In the genomic region with DNA sequence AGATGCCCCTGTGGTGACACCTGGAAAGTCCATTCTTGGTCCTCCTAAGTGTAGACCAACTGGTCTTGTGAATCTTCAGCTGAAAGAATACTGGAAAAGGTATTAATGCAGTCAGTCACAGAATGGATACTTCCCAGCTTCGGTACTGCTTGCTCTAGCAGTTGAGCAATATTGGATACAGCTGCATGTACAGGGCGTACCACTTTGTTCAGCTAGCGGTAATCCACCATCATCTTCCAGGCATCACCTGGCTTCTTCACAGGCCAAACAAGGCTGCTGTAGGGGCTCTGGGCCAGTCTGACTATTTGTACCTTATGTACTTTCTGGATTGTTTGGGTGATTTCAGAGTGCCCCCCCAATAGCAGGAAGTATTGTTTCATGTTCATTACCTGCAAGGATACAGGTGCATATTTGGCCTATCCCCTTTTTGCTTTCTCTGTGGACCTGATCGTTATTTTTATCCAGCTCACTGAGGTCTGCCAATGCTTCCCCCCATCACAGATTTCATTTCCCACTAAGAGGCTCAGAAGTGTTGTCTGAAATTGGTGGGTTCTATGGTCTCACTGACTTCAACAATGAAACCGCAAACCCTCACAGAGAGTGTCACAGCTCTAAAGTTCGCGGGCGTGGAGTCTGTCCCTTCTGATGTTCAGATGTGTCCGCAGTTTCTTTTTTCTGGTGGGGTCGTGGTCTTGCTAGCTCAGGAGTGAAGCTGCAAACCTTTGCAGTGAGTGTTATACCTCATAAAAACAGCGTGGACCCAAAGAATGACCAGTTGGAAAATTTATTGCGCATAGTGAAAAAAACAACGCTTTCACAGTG, we compare ENCODE assay signal across 1 cellular context.
TF ChIP-seq lines count a peak whose summit lies in the region.

No MANE protein-coding gene starts in this region.

TF ChIP-seq in HepG2, 621 proteins besides CTCF, POLR2A, EP300 and RAD21:
- TF ChIP-seq ZC3H4 (CRISPR knock-in tag; IDR thresholded peaks at IDR 0.05; ENCODE audit: borderline replicate concordance) (peak; percentile 61), REL (CRISPR knock-in tag; conservative IDR thresholded peaks at IDR 0.05) (no peak), GATA4 (IDR thresholded peaks at IDR 0.05; ENCODE audit: borderline replicate concordance, low read depth) (0 out of 2 replicates have a peak, but pooled peaks have one; percentile 41), SP140L (CRISPR knock-in tag; IDR thresholded peaks at IDR 0.05; ENCODE audit: borderline replicate concordance) (no peak), ZNF672 (CRISPR knock-in tag; IDR thresholded peaks at IDR 0.05) (no peak), RBFOX2 (IDR thresholded peaks at IDR 0.05; ENCODE audit: low read depth, low read length) (peak; percentile 44; the same call in 1 of the 2 replicates), BRCA1 (CRISPR knock-in tag; IDR thresholded peaks at IDR 0.05) (no peak), CREM (IDR thresholded peaks at IDR 0.05) (peak; percentile 21; the same call in 1 of the 2 replicates), CREM (CRISPR knock-in tag; IDR thresholded peaks at IDR 0.05) (no peak), SMC3 (IDR thresholded peaks at IDR 0.05; ENCODE audit: low read length) (no peak), POLR2AphosphoS5 (IDR thresholded peaks at IDR 0.05; ENCODE audit: low read depth, low read length) (peak; percentile 69), AHR (CRISPR knock-in tag; IDR thresholded peaks at IDR 0.05) (no peak)
- TF ChIP-seq, protein P1, sequence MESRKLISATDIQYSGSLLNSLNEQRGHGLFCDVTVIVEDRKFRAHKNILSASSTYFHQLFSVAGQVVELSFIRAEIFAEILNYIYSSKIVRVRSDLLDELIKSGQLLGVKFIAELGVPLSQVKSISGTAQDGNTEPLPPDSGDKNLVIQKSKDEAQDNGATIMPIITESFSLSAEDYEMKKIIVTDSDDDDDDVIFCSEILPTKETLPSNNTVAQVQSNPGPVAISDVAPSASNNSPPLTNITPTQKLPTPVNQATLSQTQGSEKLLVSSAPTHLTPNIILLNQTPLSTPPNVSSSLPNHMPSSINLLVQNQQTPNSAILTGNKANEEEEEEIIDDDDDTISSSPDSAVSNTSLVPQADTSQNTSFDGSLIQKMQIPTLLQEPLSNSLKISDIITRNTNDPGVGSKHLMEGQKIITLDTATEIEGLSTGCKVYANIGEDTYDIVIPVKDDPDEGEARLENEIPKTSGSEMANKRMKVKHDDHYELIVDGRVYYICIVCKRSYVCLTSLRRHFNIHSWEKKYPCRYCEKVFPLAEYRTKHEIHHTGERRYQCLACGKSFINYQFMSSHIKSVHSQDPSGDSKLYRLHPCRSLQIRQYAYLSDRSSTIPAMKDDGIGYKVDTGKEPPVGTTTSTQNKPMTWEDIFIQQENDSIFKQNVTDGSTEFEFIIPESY (CRISPR knock-in tag; IDR thresholded peaks at IDR 0.05) = peak; percentile 82
